22 cellular contexts compared by ENCODE assay signal in the genomic region with DNA sequence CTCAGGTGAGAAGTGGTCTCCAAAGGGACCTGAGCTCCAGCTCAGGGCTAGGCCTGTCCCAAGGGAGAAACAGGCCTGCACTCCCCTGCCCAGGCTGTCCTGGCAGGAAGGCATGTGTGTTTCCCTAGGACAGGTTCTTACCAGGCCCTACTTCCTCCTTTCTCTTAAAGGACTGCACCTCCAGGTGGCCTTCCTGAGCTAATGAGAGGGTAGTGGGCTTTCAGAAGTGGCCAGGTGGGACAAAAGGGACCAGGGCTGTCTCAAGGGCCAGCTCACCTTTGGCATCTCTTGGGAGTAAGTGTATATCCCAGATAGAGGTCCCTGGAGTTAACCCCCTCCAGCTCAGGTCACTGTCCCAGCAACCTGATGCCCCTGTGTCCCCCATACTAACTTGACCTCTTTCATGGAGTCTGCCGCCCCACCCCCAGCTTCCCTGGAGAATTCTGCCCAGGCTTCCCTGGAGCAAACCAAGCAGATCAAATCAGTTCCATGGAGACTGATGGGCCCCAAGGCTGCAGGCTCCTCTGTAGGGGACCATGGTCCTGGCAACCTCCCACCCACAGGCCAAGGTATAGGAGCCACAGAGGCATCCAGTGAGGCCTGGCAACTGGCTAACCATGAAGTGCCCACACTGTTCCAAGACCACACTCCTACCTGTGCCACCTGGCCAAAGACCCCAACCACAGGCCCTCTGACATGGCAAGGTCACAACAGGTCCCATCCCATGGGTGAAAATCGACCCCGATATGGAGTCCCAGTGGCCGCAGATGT.
DNase-seq lines count a peak whose midpoint lies in the region; ATAC-seq and TF ChIP-seq lines count a peak whose summit lies in the region.
"Had no signal": no experiment of that assay in that cellular context is flagged by ENCODE, and none has a peak within 500 bp of the region (broad histone marks: within the 10 kb centered on the region; RNA-seq: fewer than 3 reads in every experiment).

No MANE protein-coding gene starts in this region.

- TF ChIP-seq CTCF in endodermal cell (conservative IDR thresholded peaks at IDR 0.05) (no peak), neutrophil (IDR thresholded peaks at IDR 0.05) (no peak)

- H3K27ac ChIP-seq in endodermal cell (ENCODE audit: low read depth, low read length) (no peak overlapping the region), neutrophil (peak overlapping the region; percentile 61)
- H3K27ac ChIP-seq: 22Rv1; BLaER1 treated with 17β-estradiol and CSF1 and Interleukin-3, amounts not matched to agents 10 nM and 100 nM had no signal

- H3K27me3 ChIP-seq in endodermal cell (ENCODE audit: control insufficient read depth, insufficient read depth, low read length, poor library complexity, severe bottlenecking) (no peaks in the 10 kb centered on the region), neutrophil (no peaks in the 10 kb centered on the region)
- H3K27me3 ChIP-seq: BE2C; BLaER1 treated with 17β-estradiol and CSF1 and Interleukin-3, amounts not matched to agents 10 nM and 100 nM had no signal

- no peak for DNase-seq in activated naive CD4-positive, alpha-beta T cell treated with anti-CD3 and anti-CD28 coated beads, Interleukin-2, amount 10 ng/mL, durations not matched to agents 7 days and 5 days
- DNase-seq in activated naive CD4-positive, alpha-beta T cell treated with anti-CD3 and anti-CD28 coated beads, Interleukin-2, amount 50 U/mL, for 16 hours: no peak
- DNase-seq in endodermal cell: peak; percentile 31
- DNase-seq in AG08396 (ENCODE audit: low spot score): no peak
- DNase-seq in amygdala (lab: John Stamatoyannopoulos, UW): no peak
- DNase-seq: AML-193; BE2C; CD4-positive, alpha-beta T cell; CD8-positive, alpha-beta memory T cell; DMS 273 treated with DMSO at 0.1 percent for 48 hours; DMS53; DMS79 treated with DMSO at 0.1 percent for 48 hours; GF-D8; GOT3; HFFc6 had no signal

- H3K36me3 ChIP-seq in endodermal cell (ENCODE audit: control insufficient read depth, insufficient read depth, low read length) (peaks cover 3% of the 10 kb centered on the region), neutrophil (peaks cover 14% of the 10 kb centered on the region)
- H3K36me3 ChIP-seq: BE2C, HAP-1 had no signal

- no peaks in the 10 kb centered on the region for H3K27me3 Mint-ChIP-seq in activated naive CD4-positive, alpha-beta T cell treated with anti-CD3 and anti-CD28 coated beads, Interleukin-2, amount 10 ng/mL, durations not matched to agents 7 days and 5 days
- H3K27me3 Mint-ChIP-seq in endodermal cell (ENCODE audit: insufficient read depth): no peaks in the 10 kb centered on the region
- H3K27me3 Mint-ChIP-seq in stimulated activated memory B cell treated with anti-CD40 and anti-IgM and Interleukin-4, amounts not matched to agents 10 μg/mL and 1 μg/mL and 100 μg/mL, for 72 hours: no peaks in the 10 kb centered on the region
- H3K27me3 Mint-ChIP-seq: CD4-positive, alpha-beta T cell; CD8-positive, alpha-beta memory T cell had no signal

- ATAC-seq in stimulated activated memory B cell treated with anti-CD40 and anti-IgM and Interleukin-4, amounts not matched to agents 10 μg/mL and 1 μg/mL and 100 μg/mL, for 72 hours: peak; percentile 11
- ATAC-seq in HG03520 (IDR thresholded peaks at IDR 0.05; ENCODE audit: unreplicated experiment): no peak

- 84 to 100% methylated on average over 2 to 4 of the region's 4 CpGs for WGBS in endodermal cell (ENCODE audit: insufficient coverage in 1 of 2, insufficient read length in 1 of 2), 2 experiments

- H3K4me3 Mint-ChIP-seq in activated naive CD4-positive, alpha-beta T cell treated with anti-CD3 and anti-CD28 coated beads, Interleukin-2, amount 10 ng/mL, durations not matched to agents 7 days and 5 days: no peak overlapping the region
- no peak overlapping the region for H3K4me3 Mint-ChIP-seq in endodermal cell
- no peak overlapping the region for H3K4me3 Mint-ChIP-seq in stimulated activated memory B cell treated with anti-CD40 and anti-IgM and Interleukin-4, amounts not matched to agents 10 μg/mL and 1 μg/mL and 100 μg/mL, for 72 hours
- H3K4me3 Mint-ChIP-seq: CD14-positive monocyte; CD4-positive, alpha-beta T cell; HFFc6 had no signal

- H3K9ac ChIP-seq in endodermal cell (ENCODE audit: extremely low read depth, low read length, poor library complexity, severe bottlenecking): no peak overlapping the region
- H3K9ac ChIP-seq: BLaER1 treated with 17β-estradiol and CSF1 and Interleukin-3, amounts not matched to agents 10 nM and 100 nM had no signal

- H3K36me3 Mint-ChIP-seq in activated naive CD4-positive, alpha-beta T cell treated with anti-CD3 and anti-CD28 coated beads, Interleukin-2, amount 10 ng/mL, durations not matched to agents 7 days and 5 days: no peaks in the 10 kb centered on the region
- no peaks in the 10 kb centered on the region for H3K36me3 Mint-ChIP-seq in endodermal cell (ENCODE audit: low read depth)
- no peaks in the 10 kb centered on the region for H3K36me3 Mint-ChIP-seq in stimulated activated memory B cell treated with anti-CD40 and anti-IgM and Interleukin-4, amounts not matched to agents 10 μg/mL and 1 μg/mL and 100 μg/mL, for 72 hours
- H3K36me3 Mint-ChIP-seq: CD8-positive, alpha-beta memory T cell had no signal

- no peaks in the 10 kb centered on the region for H3K9me3 Mint-ChIP-seq in activated naive CD4-positive, alpha-beta T cell treated with anti-CD3 and anti-CD28 coated beads, Interleukin-2, amount 10 ng/mL, durations not matched to agents 7 days and 5 days
- H3K9me3 Mint-ChIP-seq in endodermal cell: no peaks in the 10 kb centered on the region
- H3K9me3 Mint-ChIP-seq in stimulated activated memory B cell treated with anti-CD40 and anti-IgM and Interleukin-4, amounts not matched to agents 10 μg/mL and 1 μg/mL and 100 μg/mL, for 72 hours: no peaks in the 10 kb centered on the region
- H3K9me3 Mint-ChIP-seq: CD4-positive, alpha-beta T cell; CD8-positive, alpha-beta memory T cell; HFFc6 had no signal

- CTCF ChIA-PET in activated naive CD4-positive, alpha-beta T cell treated with anti-CD3 and anti-CD28 coated beads, Interleukin-2, amount 10 ng/mL, durations not matched to agents 7 days and 5 days (lab: Charles Lee): no interaction called here

- no peaks in the 10 kb centered on the region for H3K4me1 ChIP-seq in endodermal cell (ENCODE audit: control insufficient read depth, insufficient read depth, low read length)
- peaks cover 0 to 3% of the 10 kb centered on the region in 2 experiments for H3K4me1 ChIP-seq in neutrophil (ENCODE audit: control insufficient read depth in 1 of 2, insufficient read depth in 1 of 2, low read depth in 1 of 2, low read length in 1 of 2)
- H3K4me1 ChIP-seq: BE2C, HAP-1 had no signal

- peak overlapping the region; percentile 42 for H3K27ac Mint-ChIP-seq in activated naive CD4-positive, alpha-beta T cell treated with anti-CD3 and anti-CD28 coated beads, Interleukin-2, amount 10 ng/mL, durations not matched to agents 7 days and 5 days
- H3K27ac Mint-ChIP-seq in endodermal cell: no peak overlapping the region
- no peak overlapping the region for H3K27ac Mint-ChIP-seq in stimulated activated memory B cell treated with anti-CD40 and anti-IgM and Interleukin-4, amounts not matched to agents 10 μg/mL and 1 μg/mL and 100 μg/mL, for 72 hours
- H3K27ac Mint-ChIP-seq: CD4-positive, alpha-beta T cell; CD8-positive, alpha-beta memory T cell; HFFc6 had no signal

- H3K9me3 ChIP-seq in endodermal cell (ENCODE audit: control insufficient read depth, low read length) (no peaks in the 10 kb centered on the region), neutrophil (no peaks in the 10 kb centered on the region)
- H3K9me3 ChIP-seq: BE2C, HAP-1 had no signal

- H3K4me1 Mint-ChIP-seq in activated naive CD4-positive, alpha-beta T cell treated with anti-CD3 and anti-CD28 coated beads, Interleukin-2, amount 10 ng/mL, durations not matched to agents 7 days and 5 days: no peaks in the 10 kb centered on the region
- peaks cover 3% of the 10 kb centered on the region for H3K4me1 Mint-ChIP-seq in endodermal cell
- no peaks in the 10 kb centered on the region for H3K4me1 Mint-ChIP-seq in stimulated activated memory B cell treated with anti-CD40 and anti-IgM and Interleukin-4, amounts not matched to agents 10 μg/mL and 1 μg/mL and 100 μg/mL, for 72 hours
- H3K4me1 Mint-ChIP-seq: CD14-positive monocyte; CD8-positive, alpha-beta memory T cell had no signal

- H3K4me3 ChIP-seq in endodermal cell (ENCODE audit: low read length): no peak overlapping the region
- H3K4me3 ChIP-seq in neutrophil (ENCODE audit: low read depth in 1 of 2, low read length in 1 of 2): no peak overlapping the region
- H3K4me3 ChIP-seq: BLaER1 treated with 17β-estradiol and CSF1 and Interleukin-3, amounts not matched to agents 10 nM and 100 nM; HAP-1 had no signal
